25 cellular contexts compared by ENCODE assay signal in genomic region chr6:134764741-134765140, GRCh38.
"Had no signal": no experiment of that assay in that cellular context is flagged by ENCODE, and none has a peak within 500 bp of the region (broad histone marks: within the 10 kb centered on the region; RNA-seq: fewer than 3 reads in every experiment).

No MANE protein-coding gene starts in this region.

- H3K27me3 ChIP-seq: body of pancreas, breast epithelium, Peyer's patch had no signal

- H3K27ac ChIP-seq: body of pancreas, breast epithelium had no signal

- H3K4me1 ChIP-seq: body of pancreas, breast epithelium had no signal

- ATAC-seq: activated CD8-positive, alpha-beta T cell treated with anti-CD3 and anti-CD28 coated beads for 36 hours; activated T-cell treated with anti-CD3 and anti-CD28 coated beads, Interleukin-2, amount 50 U/mL, for 72 hours; activated T-helper 17 cell treated with anti-CD3 and anti-CD28 coated beads, Interleukin-2, amount 50 U/mL, for 72 hours; body of pancreas; K562; PC-3 had no signal

- H3K36me3 ChIP-seq: breast epithelium, Peyer's patch had no signal

- H3K9me3 ChIP-seq: body of pancreas, breast epithelium, Peyer's patch had no signal

- DNase-seq: activated CD4-positive, alpha-beta T cell treated with anti-CD3 and anti-CD28 coated beads, Interleukin-2, amount 10 ng/mL, durations not matched to agents 24 days and 14 days; activated CD4-positive, alpha-beta T cell treated with anti-CD3 and anti-CD28 coated beads, Interleukin-2, amount 50 U/mL, for 4 hours; activated CD8-positive, alpha-beta T cell treated with anti-CD3 and anti-CD28 coated beads for 36 hours; activated effector memory CD4-positive, alpha-beta T cell treated with anti-CD3 and anti-CD28 coated beads, Interleukin-2, amount 50 U/mL, for 16 hours; activated naive CD4-positive, alpha-beta T cell; activated naive CD4-positive, alpha-beta T cell treated with anti-CD3 and anti-CD28 coated beads, Interleukin-2, amount 50 U/mL, for 16 hours; activated naive CD8-positive, alpha-beta T cell treated with anti-CD3 and anti-CD28 coated beads for 36 hours; activated T-cell treated with anti-CD3 and anti-CD28 coated beads, Interleukin-2, amount 50 U/mL, for 1 hour; activated T-cell treated with anti-CD3 and anti-CD28 coated beads, Interleukin-2, amount 50 U/mL, for 72 hours; body of pancreas; cerebellar nuclear complex; NCI-H1105; NCI-H1417 treated with DMSO at 0.1 percent for 48 hours; NCI-H187 treated with DMSO at 0.1 percent for 48 hours; NCI-H2081; NCI-H2171 treated with DMSO at 0.1 percent for 48 hours; NCI-H226; NCI-H524 treated with DMSO at 0.1 percent for 48 hours; PC-3; Peyer's patch; RPMI8226; SHP77 treated with DMSO at 0.1 percent for 48 hours had no signal

- H3K4me3 ChIP-seq: body of pancreas, breast epithelium, K562, Peyer's patch had no signal
